In the genomic region with DNA sequence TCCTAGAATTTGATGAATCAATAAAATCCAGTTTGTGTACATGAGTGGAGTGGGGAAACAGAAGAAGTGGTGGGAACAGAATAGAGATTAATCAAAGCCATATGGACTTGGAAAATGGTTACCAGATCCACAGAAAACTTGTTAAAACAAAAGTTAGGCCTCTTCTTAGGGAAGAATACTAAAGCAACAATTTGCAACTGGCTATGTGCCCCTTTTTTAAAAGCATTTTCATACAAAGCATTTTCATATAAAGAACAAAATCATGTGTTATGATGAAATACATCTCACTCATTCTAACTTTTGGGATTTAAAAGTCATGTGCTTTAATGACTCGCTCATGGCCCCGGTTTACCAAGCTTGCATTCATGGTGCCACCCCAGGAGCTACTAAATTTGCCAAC, we compare ENCODE assay signal across 12 cellular contexts.
"Had no signal": no experiment of that assay in that cellular context is flagged by ENCODE, and none has a peak within 500 bp of the region (broad histone marks: within the 10 kb centered on the region; RNA-seq: fewer than 3 reads in every experiment).

No MANE protein-coding gene starts in this region.

- H3K9me3 Mint-ChIP-seq: activated naive CD8-positive, alpha-beta T cell treated with anti-CD3 and anti-CD28 coated beads, Interleukin-2, amount 10 ng/mL, durations not matched to agents 7 days and 5 days; activated T-helper 1 cell treated with anti-CD3 and anti-CD28 coated beads, Interleukin-12 subunit alpha, Interleukin-12 subunit beta, Interleukin-2, Interleukin-4 antibody, amounts not matched to agents 30 ng/mL and 10 ng/mL and 1 ng/mL, durations not matched to agents 14 hours and 24 hours and 36 hours; memory B cell had no signal

- H3K36me3 Mint-ChIP-seq: activated naive CD8-positive, alpha-beta T cell treated with anti-CD3 and anti-CD28 coated beads, Interleukin-2, amount 10 ng/mL, durations not matched to agents 7 days and 5 days; memory B cell had no signal

- ATAC-seq: sciatic nerve had no signal

- H3K27me3 ChIP-seq: ovary, stomach had no signal

- H3K9me3 ChIP-seq: left ventricle myocardium inferior, ovary, stomach had no signal

- DNase-seq: activated CD4-positive, alpha-beta T cell treated with anti-CD3 and anti-CD28 coated beads, Interleukin-2, amount 50 U/mL, for 1 hour; activated CD8-positive, alpha-beta memory T cell treated with anti-CD3 and anti-CD28 coated beads for 24 hours; activated naive CD8-positive, alpha-beta T cell treated with anti-CD3 and anti-CD28 coated beads, Interleukin-2, amount 10 ng/mL, durations not matched to agents 7 days and 5 days; anterior cingulate cortex; hypothalamus; kidney; left ventricle myocardium inferior; ovary; stomach had no signal

- H3K27ac Mint-ChIP-seq: activated naive CD8-positive, alpha-beta T cell treated with anti-CD3 and anti-CD28 coated beads, Interleukin-2, amount 10 ng/mL, durations not matched to agents 7 days and 5 days; activated T-helper 1 cell treated with anti-CD3 and anti-CD28 coated beads, Interleukin-12 subunit alpha, Interleukin-12 subunit beta, Interleukin-2, Interleukin-4 antibody, amounts not matched to agents 30 ng/mL and 10 ng/mL and 1 ng/mL, durations not matched to agents 14 hours and 24 hours and 36 hours; memory B cell had no signal

- H3K4me3 Mint-ChIP-seq: activated naive CD8-positive, alpha-beta T cell treated with anti-CD3 and anti-CD28 coated beads, Interleukin-2, amount 10 ng/mL, durations not matched to agents 7 days and 5 days; activated T-helper 1 cell treated with anti-CD3 and anti-CD28 coated beads, Interleukin-12 subunit alpha, Interleukin-12 subunit beta, Interleukin-2, Interleukin-4 antibody, amounts not matched to agents 30 ng/mL and 10 ng/mL and 1 ng/mL, durations not matched to agents 14 hours and 24 hours and 36 hours; memory B cell had no signal

- H3K4me3 ChIP-seq: left ventricle myocardium inferior, ovary, stomach had no signal

- H3K36me3 ChIP-seq: left ventricle myocardium inferior, ovary, stomach had no signal

- H3K27ac ChIP-seq: left ventricle myocardium inferior, ovary, stomach had no signal
